24 cellular contexts compared by ENCODE assay signal in the genomic region with DNA sequence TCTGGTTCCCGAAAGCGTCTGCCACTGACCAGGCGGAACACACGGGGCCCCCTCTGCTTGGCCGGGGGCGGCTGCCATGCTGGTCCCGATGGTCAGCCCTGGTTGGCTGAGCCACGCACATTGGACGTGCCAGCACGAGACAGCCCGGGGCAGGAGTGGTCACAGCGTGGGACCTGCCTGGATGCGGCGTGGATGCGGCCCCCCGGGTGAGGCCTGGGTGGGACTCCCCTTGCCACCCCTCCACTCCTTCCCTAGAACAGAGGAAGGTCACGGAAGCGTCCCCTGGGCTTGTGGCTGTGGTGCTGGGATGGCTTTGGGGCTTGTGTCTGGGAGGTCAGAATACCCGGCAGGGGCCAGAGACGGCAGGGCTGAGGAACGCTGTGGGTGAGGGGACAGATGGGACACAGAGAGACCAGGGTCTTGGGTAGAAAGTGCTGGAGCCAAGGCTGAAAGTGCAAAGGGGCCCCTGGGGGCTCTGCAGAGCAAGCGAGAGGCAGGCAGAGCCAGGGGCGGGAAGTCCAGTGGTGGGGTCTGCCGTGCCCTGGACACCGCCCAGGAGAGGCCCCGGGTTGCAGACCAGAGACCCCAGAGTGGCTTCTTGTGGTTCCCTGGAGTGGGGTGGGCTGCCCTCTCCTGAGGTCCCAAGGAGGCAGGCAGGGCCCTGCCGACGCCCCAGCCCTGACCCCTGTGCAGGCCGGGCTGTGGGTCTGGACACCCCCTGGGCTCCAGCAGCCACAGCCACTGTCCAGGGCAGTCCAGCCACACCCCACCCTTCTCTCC. TPM values are rescaled to one million over a fixed set of nuclear protein-coding genes. Genes with fewer than 3 reads are reported as not detected.
"Had no signal": no experiment of that assay in that cellular context is flagged by ENCODE, and none has a peak within 500 bp of the region (broad histone marks: within the 10 kb centered on the region; RNA-seq: fewer than 3 reads in every experiment).

No MANE protein-coding gene starts in this region.

- H3K4me1 ChIP-seq: left lung, sigmoid colon, testis, vagina had no signal

- H3K4me3 ChIP-seq: coronary artery, heart right ventricle, left lung, sigmoid colon, testis, vagina had no signal

- H3K36me3 ChIP-seq: heart right ventricle, left lung, sigmoid colon, vagina had no signal

- H3K27me3 ChIP-seq: testis, vagina had no signal

- H3K4me3 Mint-ChIP-seq: activated CD8-positive, alpha-beta T cell treated with anti-CD3 and anti-CD28 coated beads, Interleukin-2, amount 10 ng/mL, durations not matched to agents 7 days and 5 days; activated naive CD4-positive, alpha-beta T cell treated with anti-CD3 and anti-CD28 coated beads, Interleukin-2, amount 50 U/mL, for 24 hours; mesothelial cell of epicardium; T-cell had no signal

- DNase-seq: activated CD4-positive, alpha-beta T cell treated with anti-CD3 and anti-CD28 coated beads for 1 hour; activated CD4-positive, alpha-beta T cell treated with anti-CD3 and anti-CD28 coated beads, Interleukin-2, amount 50 U/mL, for 1 hour; activated CD8-positive, alpha-beta T cell treated with anti-CD3 and anti-CD28 coated beads, Interleukin-2, amount 10 ng/mL, durations not matched to agents 7 days and 5 days; activated gamma-delta T cell treated with Interleukin-2 at 50 U/mL for 16 hours; mammary epithelial cell; occipital lobe; sigmoid colon; stimulated activated CD4-positive, alpha-beta T cell treated with anti-CD3 and anti-CD28 coated beads, Interleukin-4, amount 100 ng/mL, for 1 hour; stimulated activated naive CD4-positive, alpha-beta T cell; testis; trophoblast cell; WERI-Rb-1 had no signal

- H3K36me3 Mint-ChIP-seq: activated naive CD4-positive, alpha-beta T cell treated with anti-CD3 and anti-CD28 coated beads, Interleukin-2, amount 50 U/mL, for 24 hours; T-cell had no signal

- H3K27ac Mint-ChIP-seq: activated CD8-positive, alpha-beta T cell treated with anti-CD3 and anti-CD28 coated beads, Interleukin-2, amount 10 ng/mL, durations not matched to agents 7 days and 5 days; activated naive CD4-positive, alpha-beta T cell treated with anti-CD3 and anti-CD28 coated beads, Interleukin-2, amount 50 U/mL, for 24 hours; mesothelial cell of epicardium; T-cell had no signal

- H3K9me3 ChIP-seq: testis had no signal

- H3K4me1 Mint-ChIP-seq: mesothelial cell of epicardium had no signal

- ATAC-seq: activated CD8-positive, alpha-beta T cell treated with anti-CD3 and anti-CD28 coated beads, Interleukin-2, amount 10 ng/mL, durations not matched to agents 7 days and 5 days; T-cell had no signal

- H3K27ac ChIP-seq: coronary artery, left lung, sigmoid colon, testis, vagina, WERI-Rb-1 had no signal

- H3K27me3 Mint-ChIP-seq: activated naive CD4-positive, alpha-beta T cell treated with anti-CD3 and anti-CD28 coated beads, Interleukin-2, amount 50 U/mL, for 24 hours; central memory CD8-positive, alpha-beta T cell had no signal

- FAIRE-seq: astrocyte, endometrium, TTC549 had no signal

RNA-seq across cellular contexts. Expression of gene CPLX1, which starts 8.6 kb away (rescaled TPM):
- total RNA-seq: fibroblast of villous mesenchyme had no signal
